In genomic region chr2:176689711-176690110, GRCh38 we compare ENCODE assay signal across 9 cellular contexts.
"Had no signal": no experiment of that assay in that cellular context is flagged by ENCODE, and none has a peak within 500 bp of the region (broad histone marks: within the 10 kb centered on the region; RNA-seq: fewer than 3 reads in every experiment).

No MANE protein-coding gene starts in this region.

- H3K36me3 ChIP-seq: HAP-1 had no signal

- ATAC-seq: GM23338, HCT116 had no signal

- H3K27ac ChIP-seq: GM23248 had no signal

- DNase-seq: GM23248, GOT3, H7, H9, HCEC 1CT, HFFc6 had no signal

- H3K4me1 ChIP-seq: HAP-1 had no signal

- H3K4me3 ChIP-seq: GM23248, GM23338, HAP-1 had no signal

- H3K9me3 ChIP-seq: HAP-1 had no signal
